Comparison of ENCODE assay signal across 12 cellular contexts in genomic region chr11:47443028-47443700, GRCh38. TPM values are rescaled to one million over a fixed set of nuclear protein-coding genes. Genes with fewer than 3 reads are reported as not detected.
DNase-seq lines count a peak whose midpoint lies in the region; ATAC-seq and TF ChIP-seq lines count a peak whose summit lies in the region.
"Had no signal": no experiment of that assay in that cellular context is flagged by ENCODE, and none has a peak within 500 bp of the region (broad histone marks: within the 10 kb centered on the region; RNA-seq: fewer than 3 reads in every experiment).

No MANE protein-coding gene starts in this region.

- ATAC-seq in upper lobe of left lung (ENCODE audit: low FRiP score in 2 of 2) = no peak
- ATAC-seq in GM21526 (IDR thresholded peaks at IDR 0.05; ENCODE audit: low FRiP score, unreplicated experiment) = no peak

- DNase-seq in NCI-H1417 (lab: John Stamatoyannopoulos, UW) = peak in 2 of 3 experiments; percentile 26 to 36
- DNase-seq in NCI-H1417 treated with DMSO at 0.1 percent for 48 hours (lab: John Stamatoyannopoulos, UW) = no peak
- DNase-seq in Jurkat, Clone E6-1 (ENCODE audit: low read depth, low spot score) = peak; percentile 86
- peak; percentile 51 for DNase-seq in SK-N-DZ (ENCODE audit: low spot score)
- DNase-seq in myocyte (ENCODE audit: low read depth) = peak; percentile 39
- no peak for DNase-seq in upper lobe of left lung
- DNase-seq in activated CD4-positive, alpha-beta T cell treated with anti-CD3 and anti-CD28 coated beads, Interleukin-2, amount 50 U/mL, for 4 hours = no peak
- DNase-seq: GDM1, NCI-H1930, T-helper 9 cell had no signal

- no peaks in the 10 kb centered on the region for H3K36me3 ChIP-seq in upper lobe of left lung

- no peaks in the 10 kb centered on the region for H3K4me1 ChIP-seq in upper lobe of left lung

- peak overlapping the region; percentile 35 for H3K4me3 ChIP-seq in Jurkat, Clone E6-1 (ENCODE audit: low read length)
- H3K4me3 ChIP-seq in upper lobe of left lung = no peak overlapping the region

- H3K9me3 ChIP-seq in upper lobe of left lung = no peaks in the 10 kb centered on the region

- whole genome bisulfite sequencing in upper lobe of left lung, 2 donors = 80 to 87% methylated on average over 12 of the region's 12 CpGs

- TF ChIP-seq EP300 in upper lobe of left lung (IDR thresholded peaks at IDR 0.05) = no peak

- no peak overlapping the region for H3K27ac ChIP-seq in upper lobe of left lung

- TF ChIP-seq CTCF in upper lobe of left lung (IDR thresholded peaks at IDR 0.05) = no peak

- TF ChIP-seq POLR2A in upper lobe of left lung (IDR thresholded peaks at IDR 0.05) = no peak

- H3K27me3 ChIP-seq in upper lobe of left lung = no peaks in the 10 kb centered on the region

RNA-seq across cellular contexts. Expression of gene RAPSN, which starts 5.8 kb away (rescaled TPM):
- not detected for polyA plus RNA-seq in Jurkat, Clone E6-1 (2012; ENCODE audit: insufficient read depth, insufficient read length)
- 0.28 and 1.2 TPM in 2 replicates for polyA plus RNA-seq in SK-N-DZ (2014; cell fraction: cytosol; rRNA removed)
- 0.31 TPM in 1 of 2 replicates, not detected in the other for polyA plus RNA-seq in SK-N-DZ (2014; cell fraction: nucleus; rRNA removed)
- total RNA-seq in myocyte (321 and 358 TPM in 2 replicates), upper lobe of left lung (1 to 10 TPM in 2 of 6 donors, under 1 TPM in 1, not detected in 3; 0.30 to 1.1 (median 1.0) TPM)
- polyA plus RNA-seq in myocyte (2012) = 191 TPM
- total RNA-seq: A172 had no signal

RNA-seq across cellular contexts. Expression of gene PSMC3, which starts 16.9 kb away (rescaled TPM):
- polyA plus RNA-seq in Jurkat, Clone E6-1 (2012; ENCODE audit: insufficient read depth, insufficient read length) = 274 TPM
- polyA plus RNA-seq in SK-N-DZ (2014; cell fraction: cytosol; rRNA removed) = 322 and 344 TPM in 2 replicates
- polyA plus RNA-seq in SK-N-DZ (2014; cell fraction: nucleus; rRNA removed) = 120 and 171 TPM in 2 replicates
- total RNA-seq in myocyte (257 and 296 TPM in 2 replicates), upper lobe of left lung (100 to 1,000 TPM in 3 of 6 donors, 10 to 100 TPM in 3; 70.1 to 116 (median 99.8) TPM)
- polyA plus RNA-seq in myocyte (2012) = 272 TPM

RNA-seq across cellular contexts. Expression of gene SLC39A13, which starts 34.8 kb away (rescaled TPM):
- polyA plus RNA-seq in Jurkat, Clone E6-1 (2012; ENCODE audit: insufficient read depth, insufficient read length) = 21.0 TPM
- polyA plus RNA-seq in SK-N-DZ (2014; cell fraction: cytosol; rRNA removed) = 27.2 and 37.3 TPM in 2 replicates
- 82.3 and 117 TPM in 2 replicates for polyA plus RNA-seq in SK-N-DZ (2014; cell fraction: nucleus; rRNA removed)
- total RNA-seq in myocyte (124 and 131 TPM in 2 replicates), upper lobe of left lung (10 to 100 TPM; 47.9 to 98.8 (median 62.8) TPM)
- polyA plus RNA-seq in myocyte (2012) = 126 TPM

Comparison
In these comparisons a context has a peak if more than half of its experiments do, and no peak if none do; other contexts are left out.
1. DNase-seq: peak in NCI-H1417 (2 of 3), Jurkat, Clone E6-1 (single experiment), SK-N-DZ (single experiment) and myocyte (single experiment); none in NCI-H1417 treated with DMSO at 0.1 percent for 48 hours (single experiment), upper lobe of left lung (0 of 2) and activated CD4-positive, alpha-beta T cell treated with anti-CD3 and anti-CD28 coated beads, Interleukin-2, amount 50 U/mL, for 4 hours (0 of 2).
2. RNA of gene RAPSN, which starts 5.8 kb away (total RNA-seq): 321 to 358 TPM in myocyte; 0.30 to 1.1 TPM in upper lobe of left lung; every median in the first group is over 100 times any median in the second.